ENCODE assay signal across 16 cellular contexts in the genomic region with DNA sequence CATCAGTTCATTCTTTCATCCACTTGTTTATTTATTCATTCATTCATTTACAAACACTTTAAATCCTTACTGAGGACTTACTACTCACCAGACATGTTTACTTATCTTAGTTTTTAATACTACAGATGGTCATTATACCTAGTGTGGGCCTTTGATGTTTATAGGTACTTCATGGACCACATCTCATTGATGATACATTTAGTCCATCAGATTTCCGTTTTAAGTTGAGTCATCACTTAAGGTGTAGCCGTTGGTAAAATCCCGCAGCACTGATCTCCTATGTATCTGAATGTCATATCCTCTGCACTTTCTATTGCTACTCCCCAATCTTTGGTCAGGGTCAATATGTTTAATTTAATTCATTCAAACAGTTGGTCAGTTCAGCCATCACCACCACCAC.
"Had no signal": no experiment of that assay in that cellular context is flagged by ENCODE, and none has a peak within 500 bp of the region (broad histone marks: within the 10 kb centered on the region; RNA-seq: fewer than 3 reads in every experiment).

No MANE protein-coding gene starts in this region.

- H3K36me3 ChIP-seq: ascending aorta, right atrium auricular region had no signal

- DNase-seq: activated effector memory CD4-positive, alpha-beta T cell treated with Interleukin-2 at 50 U/mL for 16 hours; activated naive CD8-positive, alpha-beta T cell treated with anti-CD3 and anti-CD28 coated beads, Interleukin-2, amount 10 ng/mL, durations not matched to agents 7 days and 5 days; foreskin keratinocyte; head of caudate nucleus; left cardiac atrium; lower lobe of right lung; posterior cingulate gyrus; SJCRH30; trophoblast cell had no signal

- H3K27ac ChIP-seq: ascending aorta, foreskin keratinocyte, lower lobe of right lung, neutrophil, right atrium auricular region, SJCRH30, VCaP had no signal

- H3K27me3 ChIP-seq: ascending aorta, foreskin keratinocyte, neutrophil, right atrium auricular region, SJCRH30 had no signal

- ATAC-seq: foreskin keratinocyte; left cardiac atrium; lower lobe of right lung; stimulated activated memory B cell treated with anti-CD40 and anti-IgM and Interleukin-4, amounts not matched to agents 10 μg/mL and 1 μg/mL and 100 μg/mL, for 72 hours had no signal

- H3K27me3 Mint-ChIP-seq: activated naive CD8-positive, alpha-beta T cell treated with anti-CD3 and anti-CD28 coated beads, Interleukin-2, amount 10 ng/mL, durations not matched to agents 7 days and 5 days; stimulated activated memory B cell treated with anti-CD40 and anti-IgM and Interleukin-4, amounts not matched to agents 10 μg/mL and 1 μg/mL and 100 μg/mL, for 72 hours had no signal

- H3K4me3 ChIP-seq: ascending aorta, lower lobe of right lung, right atrium auricular region, SJCRH30, smooth muscle cell had no signal

- H3K4me3 Mint-ChIP-seq: activated naive CD8-positive, alpha-beta T cell treated with anti-CD3 and anti-CD28 coated beads, Interleukin-2, amount 10 ng/mL, durations not matched to agents 7 days and 5 days; mesothelial cell of epicardium; stimulated activated memory B cell treated with anti-CD40 and anti-IgM and Interleukin-4, amounts not matched to agents 10 μg/mL and 1 μg/mL and 100 μg/mL, for 72 hours had no signal

- H3K9me3 Mint-ChIP-seq: stimulated activated memory B cell treated with anti-CD40 and anti-IgM and Interleukin-4, amounts not matched to agents 10 μg/mL and 1 μg/mL and 100 μg/mL, for 72 hours had no signal

- H3K27ac Mint-ChIP-seq: activated naive CD8-positive, alpha-beta T cell treated with anti-CD3 and anti-CD28 coated beads, Interleukin-2, amount 10 ng/mL, durations not matched to agents 7 days and 5 days; mesothelial cell of epicardium had no signal

- H3K9me3 ChIP-seq: ascending aorta, lower lobe of right lung, neutrophil, right atrium auricular region, SJCRH30 had no signal

- H3K4me1 ChIP-seq: ascending aorta, lower lobe of right lung, right atrium auricular region had no signal
